ENCODE assay signal across 21 cellular contexts in the genomic region with DNA sequence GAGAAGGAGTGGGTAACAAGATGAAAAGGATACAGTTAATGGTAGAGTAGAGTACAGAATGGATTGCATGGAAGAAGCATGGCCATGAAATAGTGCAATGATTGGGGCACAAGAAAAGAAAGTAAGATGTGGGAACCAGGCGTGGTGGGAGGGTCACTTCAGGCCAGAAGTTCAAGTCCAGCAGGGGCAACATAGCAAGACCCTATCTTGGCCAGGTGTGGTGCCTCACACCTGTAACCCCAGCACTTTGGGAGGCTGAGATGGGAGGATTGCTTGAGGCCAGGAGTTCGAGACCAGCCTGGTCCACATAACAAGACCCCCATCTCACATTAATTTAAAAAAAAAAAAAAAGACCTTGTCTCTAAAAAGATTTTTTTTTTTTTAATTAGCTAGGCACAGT. TPM values are rescaled to one million over a fixed set of nuclear protein-coding genes. Genes with fewer than 3 reads are reported as not detected.
"Had no signal": no experiment of that assay in that cellular context is flagged by ENCODE, and none has a peak within 500 bp of the region (broad histone marks: within the 10 kb centered on the region; RNA-seq: fewer than 3 reads in every experiment).

No MANE protein-coding gene starts in this region.

- H3K36me3 ChIP-seq: gastroesophageal sphincter, left lung, ovary had no signal

- H3K27ac ChIP-seq: ovary had no signal

- ATAC-seq: activated CD8-positive, alpha-beta memory T cell treated with anti-CD3 and anti-CD28 coated beads, Interleukin-2, amount 10 ng/mL, durations not matched to agents 7 days and 5 days; gastroesophageal sphincter; left lung had no signal

- H3K27me3 ChIP-seq: gastroesophageal sphincter, ovary had no signal

- H3K9me3 ChIP-seq: gastroesophageal sphincter, left lung, ovary had no signal

- H3K4me3 ChIP-seq: gastroesophageal sphincter, left lung, ovary had no signal

- FAIRE-seq: astrocyte, kidney, small intestine had no signal

- DNase-seq: activated CD4-positive, alpha-beta memory T cell treated with anti-CD3 and anti-CD28 coated beads for 36 hours; activated CD8-positive, alpha-beta memory T cell treated with anti-CD3 and anti-CD28 coated beads, Interleukin-2, amount 10 ng/mL, durations not matched to agents 7 days and 5 days; activated naive CD4-positive, alpha-beta T cell treated with anti-CD3 and anti-CD28 coated beads, Interleukin-2, amount 10 ng/mL, durations not matched to agents 7 days and 5 days; activated T-cell treated with anti-CD3 and anti-CD28 coated beads, Interleukin-2, amount 50 U/mL, for 1 hour; hippocampal formation; kidney; left lung; naive B cell; ovary; retina; small intestine; stimulated activated CD4-positive, alpha-beta T cell treated with anti-CD3 and anti-CD28 coated beads, Interleukin-4, amount 100 ng/mL, for 24 hours; stimulated activated naive CD4-positive, alpha-beta T cell; substantia nigra; T-helper 1 cell; T1000 had no signal

RNA-seq across cellular contexts. Expression of gene C11orf52, which starts 1.4 kb away (rescaled TPM):
- total RNA-seq: activated CD4-positive, alpha-beta memory T cell treated with anti-CD3 and anti-CD28 coated beads for 36 hours; activated CD8-positive, alpha-beta memory T cell treated with anti-CD3 and anti-CD28 coated beads, Interleukin-2, amount 10 ng/mL, durations not matched to agents 7 days and 5 days; mononuclear cell had no signal

RNA-seq across cellular contexts. Expression of gene HSPB2, which starts 4.8 kb away (rescaled TPM):
- total RNA-seq: activated CD4-positive, alpha-beta memory T cell treated with anti-CD3 and anti-CD28 coated beads for 36 hours; activated CD8-positive, alpha-beta memory T cell treated with anti-CD3 and anti-CD28 coated beads, Interleukin-2, amount 10 ng/mL, durations not matched to agents 7 days and 5 days; astrocyte; dermis microvascular lymphatic vessel endothelial cell; epithelial cell of proximal tubule; mononuclear cell had no signal

RNA-seq across cellular contexts. Expression of gene CRYAB, which starts 5.7 kb away (rescaled TPM):
- total RNA-seq: activated CD4-positive, alpha-beta memory T cell treated with anti-CD3 and anti-CD28 coated beads for 36 hours; activated CD8-positive, alpha-beta memory T cell treated with anti-CD3 and anti-CD28 coated beads, Interleukin-2, amount 10 ng/mL, durations not matched to agents 7 days and 5 days; mononuclear cell had no signal
